Comparison of ENCODE assay signal across 8 cellular contexts in the genomic region with DNA sequence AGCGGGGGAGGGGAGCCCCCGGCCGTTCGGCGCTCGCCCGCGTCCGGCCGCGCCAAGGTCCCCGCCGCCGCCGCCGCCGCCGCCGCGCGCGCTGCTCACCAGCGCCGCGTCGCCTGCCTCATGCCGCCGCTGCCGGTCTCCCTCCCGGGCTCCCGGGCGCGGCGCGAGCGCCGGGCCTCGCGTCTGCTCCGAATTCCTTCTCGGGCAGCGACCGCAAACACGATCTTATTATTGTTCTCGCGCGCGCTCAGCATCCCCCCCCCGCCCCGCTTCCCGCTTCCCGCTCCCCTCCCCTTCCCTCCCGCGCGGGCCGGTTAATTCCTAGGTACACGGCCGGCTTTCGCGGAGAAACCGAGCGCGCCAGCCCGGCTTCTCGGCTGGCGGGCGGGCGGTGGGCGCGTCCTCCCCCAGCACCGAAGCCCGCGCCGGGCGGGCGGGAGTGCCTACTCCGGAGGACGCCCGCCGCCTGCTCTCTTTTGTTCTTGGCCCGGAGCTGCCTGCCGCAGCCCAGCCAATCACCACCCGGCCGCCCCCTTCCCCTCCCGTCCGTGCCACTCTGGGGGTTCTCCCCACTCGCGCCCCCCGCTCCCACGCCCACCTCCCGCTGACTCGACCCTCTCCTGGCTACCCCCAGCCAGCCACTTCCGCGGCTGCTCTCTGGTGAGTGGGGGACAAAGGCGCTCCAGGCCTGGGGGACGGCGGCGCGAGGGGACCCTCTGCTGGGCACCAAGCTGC. TPM values are rescaled to one million over a fixed set of nuclear protein-coding genes. Genes with fewer than 3 reads are reported as not detected.
A peak's percentile ranks its signal among the peaks of the same experiment; 100 is the strongest.
DNase-seq lines count a peak whose midpoint lies in the region; ATAC-seq and TF ChIP-seq lines count a peak whose summit lies in the region.

A gene (minus strand): TSS at position 202 of the 735 bp plus-strand sequence. CDS start 409 bp downstream, outside the sequence.

- no peaks in the 10 kb centered on the region for H3K27me3 ChIP-seq in body of pancreas
- H3K27me3 ChIP-seq in prostate gland (replicated peaks; ENCODE audit: insufficient read depth) = no peaks in the 10 kb centered on the region

- peak; percentile 31 for DNase-seq in stimulated activated CD4-positive, alpha-beta T cell treated with anti-CD3 and anti-CD28 coated beads, Interleukin-15, amount 100 ng/mL, for 24 hours
- no peak for DNase-seq in stimulated activated CD4-positive, alpha-beta T cell treated with anti-CD3 and anti-CD28 coated beads, Interleukin-4, amount 100 ng/mL, for 24 hours
- peak; percentile 40 for DNase-seq in SK-MEL-5 (ENCODE audit: low read depth, low spot score)
- DNase-seq in body of pancreas = peak; percentile 51 to 60 (median 56)
- DNase-seq in hippocampal formation (lab: John Stamatoyannopoulos, UW) = peak; percentile 46 to 59
- peak; percentile 44 for DNase-seq in prostate gland (ENCODE audit: low spot score)

- TF ChIP-seq POLR2A in body of pancreas (IDR thresholded peaks at IDR 0.05) = peak in 1 of 3 donors; percentile 33
- peak; percentile 26 for TF ChIP-seq POLR2A in prostate gland (IDR thresholded peaks at IDR 0.05)

- peaks cover 21% of the 10 kb centered on the region for H3K4me1 ChIP-seq in body of pancreas
- H3K4me1 ChIP-seq in prostate gland (replicated peaks) = no peaks in the 10 kb centered on the region

- H3K4me3 ChIP-seq in body of pancreas (peak within 1 kb of the TSS; percentile 76 to 78), prostate gland (peak within 1 kb of the TSS; percentile 81 to 91)

- WGBS in body of pancreas, 2 donors = 1 to 2% methylated on average over 25 to 77 of the region's 99 CpGs
- WGBS in prostate gland = under 1% methylated on average over 88 of the region's 99 CpGs

- H3K27ac ChIP-seq in body of pancreas (peak within 1 kb of the TSS; percentile 75 to 87 (median 80)), prostate gland (peak within 1 kb of the TSS; percentile 92 to 93)

- H3K9me3 ChIP-seq in body of pancreas = no peaks in the 10 kb centered on the region
- no peaks in the 10 kb centered on the region for H3K9me3 ChIP-seq in prostate gland

- no peaks in the 10 kb centered on the region for H3K36me3 ChIP-seq in body of pancreas (replicated peaks in 1 of 2; ENCODE audit: insufficient read depth in 1 of 2, low read depth in 2 of 2)
- H3K36me3 ChIP-seq in prostate gland = no peaks in the 10 kb centered on the region

- in situ Hi-C loops in SK-MEL-5 (cut with HindIII; ENCODE audit: low pct_unique_long_range_greater_than_20kb, low sequenced_read_pairs) = no loop called here

- no peak for TF ChIP-seq CTCF in body of pancreas (IDR thresholded peaks at IDR 0.05)
- no peak for TF ChIP-seq CTCF in prostate gland (IDR thresholded peaks at IDR 0.05)

- intact Hi-C loops in body of pancreas (cut with DNase I) (no loop called here), prostate gland (cut with DNase I) (loop anchor here (1.0 to 5.0 kb wide), 2 partner anchors 140 to 195 kb away; a partner anchor contains a TSS)

- ATAC-seq in HG03520 (IDR thresholded peaks at IDR 0.05; ENCODE audit: unreplicated experiment) (peak; percentile 18), body of pancreas (peak; percentile 64), GM18861 (IDR thresholded peaks at IDR 0.05; ENCODE audit: unreplicated experiment) (no peak)

RNA-seq across cellular contexts. Expression of the gene that starts here (rescaled TPM):
- 31.8 and 35.7 TPM in 2 replicates for total RNA-seq in SK-MEL-5 (2014; rRNA removed; shearing (Covaris generic))
- 24.3 and 30.2 TPM in 2 replicates for polyA plus RNA-seq in SK-MEL-5 (2015; cell fraction: cytosol; rRNA removed)
- 2.3 and 6.8 TPM in 2 replicates for polyA plus RNA-seq in SK-MEL-5 (2015; cell fraction: nucleus; rRNA removed)
- total RNA-seq in body of pancreas (10 to 100 TPM; 10.4 to 22.7 TPM), prostate gland (10 to 100 TPM; 19.4 to 55.4 TPM)
